Comparison of ENCODE assay signal across 23 cellular contexts in the genomic region with DNA sequence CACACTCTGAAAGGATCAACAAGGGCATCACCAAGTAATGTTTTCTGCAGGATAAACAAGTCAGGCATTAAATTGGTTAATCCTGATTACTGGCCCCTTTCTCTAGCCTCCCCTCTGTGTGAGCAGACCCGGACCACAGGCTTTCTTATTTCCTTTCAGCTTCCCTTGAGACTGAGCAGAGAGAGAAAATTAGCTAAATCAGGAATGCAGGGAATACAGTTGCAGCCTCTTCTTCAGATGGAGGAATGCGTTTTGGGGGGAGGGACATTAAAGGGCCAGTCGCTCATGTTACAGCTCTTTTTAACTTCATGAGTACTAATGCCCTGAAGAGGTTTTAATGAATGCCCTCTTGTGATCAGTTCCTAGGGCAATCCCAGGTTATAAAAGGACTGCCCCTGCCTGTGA. TPM values are rescaled to one million over a fixed set of nuclear protein-coding genes. Genes with fewer than 3 reads are reported as not detected.
A peak's percentile ranks its signal among the peaks of the same experiment; 100 is the strongest.
DNase-seq lines count a peak whose midpoint lies in the region; ATAC-seq and TF ChIP-seq lines count a peak whose summit lies in the region.
"Had no signal": no experiment of that assay in that cellular context is flagged by ENCODE, and none has a peak within 500 bp of the region (broad histone marks: within the 10 kb centered on the region; RNA-seq: fewer than 3 reads in every experiment).

No MANE protein-coding gene starts in this region.

- no peaks in the 10 kb centered on the region for H3K79me1 ChIP-seq in H9 (ENCODE audit: insufficient read depth, low read depth, low read length, poor library complexity, severe bottlenecking)

- no peaks in the 10 kb centered on the region for H3K23me2 ChIP-seq in H9 (ENCODE audit: insufficient read length, low read depth, low read length, poor library complexity, severe bottlenecking)

- H4K5ac ChIP-seq in H9 (ENCODE audit: insufficient read length, low read depth, low read length), result no peak overlapping the region

- H3K4me1 Mint-ChIP-seq in H9, result peaks cover 52 to 57% of the 10 kb centered on the region in 2 experiments
- peaks cover 56% of the 10 kb centered on the region for H3K4me1 Mint-ChIP-seq in WTC11
- peaks cover 49% of the 10 kb centered on the region for H3K4me1 Mint-ChIP-seq in neural progenitor cell
- H3K4me1 Mint-ChIP-seq: CD4-positive, alpha-beta memory T cell; natural killer cell had no signal

- H3K4me2 ChIP-seq in H9 (ENCODE audit: insufficient read depth, insufficient read length, low read length) (no peak overlapping the region), neural progenitor cell (peak overlapping the region; percentile 56)

- intact Hi-C loops in heart right ventricle (cut with DNase I), result loop anchor here in 1 of 10 donors (5.0 kb wide), 1 partner anchor 564 kb away; no protein-coding TSS in a partner anchor

- H3K9me3 Mint-ChIP-seq in H9, result no peaks in the 10 kb centered on the region
- H3K9me3 Mint-ChIP-seq in WTC11, result no peaks in the 10 kb centered on the region
- H3K9me3 Mint-ChIP-seq in neural progenitor cell, result no peaks in the 10 kb centered on the region

- H3K4me3 Mint-ChIP-seq in H9, result peak overlapping the region in 1 of 2 experiments; percentile 30; a peak in 2 of 5 replicates
- peak overlapping the region; percentile 31 for H3K4me3 Mint-ChIP-seq in WTC11
- H3K4me3 Mint-ChIP-seq in neural progenitor cell, result peak overlapping the region; percentile 42
- H3K4me3 Mint-ChIP-seq: CD4-positive, alpha-beta memory T cell; natural killer cell had no signal

- peak; percentile 72 for DNase-seq in H9
- no peak for DNase-seq in WTC11 (ENCODE audit: low spot score)
- DNase-seq in iPS DF 6.9 (ENCODE audit: low read depth, low spot score), result no peak
- DNase-seq in neural progenitor cell (ENCODE audit: low spot score), result peak; percentile 94
- no peak for DNase-seq in heart right ventricle
- DNase-seq in NCI-H2029 (lab: John Stamatoyannopoulos, UW), result no peak
- DNase-seq in NCI-H2081 (lab: John Stamatoyannopoulos, UW), result no peak
- DNase-seq: activated naive CD4-positive, alpha-beta T cell treated with anti-CD3 and anti-CD28 coated beads, Interleukin-2, amount 50 U/mL, for 16 hours; anterior cingulate cortex; CD4-positive, alpha-beta memory T cell; GF-D8; GM23248; heart left ventricle; kidney glomerular epithelial cell; natural killer cell; NCI-H2029 treated with DMSO at 0.1 percent for 48 hours; NCI-H510A treated with DMSO at 0.1 percent for 48 hours; small intestine; stimulated activated CD4-positive, alpha-beta T cell treated with anti-CD3 and anti-CD28 coated beads, Interleukin-4, amount 100 ng/mL, for 1 hour; stomach; SW 1271; transverse colon had no signal

- no peak overlapping the region for H2BK5ac ChIP-seq in H9 (ENCODE audit: insufficient read length, low read length)

- no peak for TF ChIP-seq CTCF in H9 (conservative IDR thresholded peaks at IDR 0.05)
- TF ChIP-seq CTCF in WTC11 (IDR thresholded peaks at IDR 0.05), result no peak
- TF ChIP-seq CTCF in neural progenitor cell (IDR thresholded peaks at IDR 0.05), result no peak
- TF ChIP-seq CTCF in heart right ventricle (IDR thresholded peaks at IDR 0.05), result no peak

- H3K27me3 Mint-ChIP-seq in H9 (ENCODE audit: low read depth) (no peaks in the 10 kb centered on the region), WTC11 (ENCODE audit: low read depth) (no peaks in the 10 kb centered on the region), neural progenitor cell (ENCODE audit: insufficient read depth, low read depth) (peaks cover 3% of the 10 kb centered on the region)

- H3K9me3 ChIP-seq in H9 (ENCODE audit: control insufficient read depth, low read depth, low read length) (no peaks in the 10 kb centered on the region), iPS DF 6.9 (ENCODE audit: control insufficient read depth, insufficient read depth, low read length) (no peaks in the 10 kb centered on the region), neural progenitor cell (ENCODE audit: low read depth) (no peaks in the 10 kb centered on the region), heart right ventricle (no peaks in the 10 kb centered on the region)
- H3K9me3 ChIP-seq: heart left ventricle, stomach, transverse colon had no signal

- H2BK15ac ChIP-seq in H9 (ENCODE audit: low read depth, low read length), result no peak overlapping the region

- H2BK12ac ChIP-seq in H9 (ENCODE audit: insufficient read length, low read depth, low read length), result no peak overlapping the region

- peaks cover 0 to 5% (median 0%) of the 10 kb centered on the region in 3 experiments; a peak in 2 of 7 replicates for H3K36me3 Mint-ChIP-seq in H9 (ENCODE audit: insufficient read depth in 1 of 3, low read depth in 3 of 3)
- peaks cover 6% of the 10 kb centered on the region for H3K36me3 Mint-ChIP-seq in WTC11
- H3K36me3 Mint-ChIP-seq in neural progenitor cell, result peaks cover 2% of the 10 kb centered on the region
- H3K36me3 Mint-ChIP-seq: CD4-positive, alpha-beta memory T cell; natural killer cell had no signal

- H4K20me1 ChIP-seq in H9 (ENCODE audit: control insufficient read depth, insufficient read depth, insufficient read length), result no peaks in the 10 kb centered on the region
- peaks cover 40% of the 10 kb centered on the region for H4K20me1 ChIP-seq in neural progenitor cell (ENCODE audit: low read depth)

- H3K56ac ChIP-seq in H9 (ENCODE audit: insufficient read length, low read depth, low read length), result no peak overlapping the region

- no peak overlapping the region for H3K23ac ChIP-seq in H9 (ENCODE audit: insufficient read length, low read depth, low read length)

- peaks cover 44% of the 10 kb centered on the region for H3F3A ChIP-seq in neural progenitor cell (ENCODE audit: low read depth)

- H4K8ac ChIP-seq in H9 (replicated peaks; ENCODE audit: insufficient read length, low read depth, low read length), result no peak overlapping the region

- peak overlapping the region; percentile 80 to 97 (median 91) for H3K27ac Mint-ChIP-seq in H9
- peak overlapping the region; percentile 98 for H3K27ac Mint-ChIP-seq in WTC11
- peak overlapping the region; percentile 67 for H3K27ac Mint-ChIP-seq in neural progenitor cell
- H3K27ac Mint-ChIP-seq: CD4-positive, alpha-beta memory T cell; natural killer cell had no signal

- H4K91ac ChIP-seq in H9 (ENCODE audit: insufficient read length, low read depth, low read length), result no peak overlapping the region

- no peak overlapping the region for H3K14ac ChIP-seq in H9 (ENCODE audit: insufficient read depth, low read length)

- H2AFZ ChIP-seq in H9 (ENCODE audit: low read length), result no peak overlapping the region
- no peak overlapping the region for H2AFZ ChIP-seq in neural progenitor cell (replicated peaks)
- H2AFZ ChIP-seq: GM23248 had no signal

- WGBS in H9 (ENCODE audit: extremely low coverage, insufficient read length, low lambda C conversion rate), result no CpG with 5 or more reads among the region's 3 CpGs
- no CpG with 5 or more reads among the region's 3 CpGs for WGBS in iPS DF 6.9 (ENCODE audit: insufficient coverage, insufficient read length)
- whole genome bisulfite sequencing in heart right ventricle, 2 donors, result 10% methylated on average over 3 of the region's 3 CpGs

- H3K36me3 ChIP-seq in iPS DF 6.9 (ENCODE audit: control insufficient read depth, insufficient read depth, low read length) (no peaks in the 10 kb centered on the region), neural progenitor cell (no peaks in the 10 kb centered on the region), heart right ventricle (no peaks in the 10 kb centered on the region)
- H3K36me3 ChIP-seq: heart left ventricle, stomach, transverse colon had no signal

- H3K9ac ChIP-seq in H9 (ENCODE audit: extremely low read depth, insufficient read length, low read length), result no peak overlapping the region
- H3K9ac ChIP-seq in neural progenitor cell, result no peak overlapping the region
- H3K9ac ChIP-seq: GM23248 had no signal

- no peak overlapping the region for H3K18ac ChIP-seq in H9 (ENCODE audit: insufficient read length, low read depth, low read length)

- POLR2A ChIA-PET in WTC11 (lab: Charles Lee), result interaction anchor here (0.7 to 1.7 kb wide), 6 partner anchors 14 to 60 kb away, joined by 4 to 13 read pairs (median 5); partner anchors contain the start of genes PCDHAC1 and PCDHAC2

- no peak overlapping the region for H2BK20ac ChIP-seq in H9 (ENCODE audit: low read depth, low read length, poor library complexity, severe bottlenecking)

- no peak overlapping the region for H2BK120ac ChIP-seq in H9 (ENCODE audit: low read depth, low read length, poor library complexity, severe bottlenecking)

- H3T11ph ChIP-seq in H9 (ENCODE audit: low read length), result no peak overlapping the region

- H3K4me3 ChIP-seq in iPS DF 6.9 (ENCODE audit: low read length) (no peak overlapping the region), neural progenitor cell (no peak overlapping the region), heart right ventricle (no peak overlapping the region)
- H3K4me3 ChIP-seq: GM23248, heart left ventricle, stomach, transverse colon had no signal

- H2AK5ac ChIP-seq in H9 (ENCODE audit: insufficient read length, low read length), result no peak overlapping the region

- peaks cover 22% of the 10 kb centered on the region for H3K4me1 ChIP-seq in H9 (ENCODE audit: insufficient read depth, low read length)
- H3K4me1 ChIP-seq in iPS DF 6.9 (ENCODE audit: control insufficient read depth, insufficient read depth, low read length), result peaks cover 3% of the 10 kb centered on the region; the same call in 1 of the 2 replicates
- H3K4me1 ChIP-seq in neural progenitor cell, result peaks cover 46% of the 10 kb centered on the region
- no peaks in the 10 kb centered on the region for H3K4me1 ChIP-seq in heart right ventricle
- H3K4me1 ChIP-seq: heart left ventricle, stomach, transverse colon had no signal

- H3K4ac ChIP-seq in H9 (ENCODE audit: low read depth, low read length), result no peak overlapping the region

- H3K27me3 ChIP-seq in H9 (ENCODE audit: insufficient read depth, low read length), result no peaks in the 10 kb centered on the region
- H3K27me3 ChIP-seq in iPS DF 6.9 (ENCODE audit: control insufficient read depth, insufficient read depth, low read length), result no peaks in the 10 kb centered on the region
- peaks cover 23% of the 10 kb centered on the region for H3K27me3 ChIP-seq in neural progenitor cell
- H3K27me3 ChIP-seq in heart right ventricle, result peaks cover 0 to 27% (median 3%) of the 10 kb centered on the region in 7 donors
- H3K27me3 ChIP-seq: stomach, transverse colon had no signal

- CTCF ChIA-PET in WTC11 (lab: Charles Lee), result interaction anchor here (0.6 to 2.6 kb wide), 22 partner anchors 13 to 259 kb away, joined by 3 to 18 read pairs (median 4); partner anchors contain the start of genes PCDHA10, PCDHA12, PCDHA13 and PCDHA6

- no peaks in the 10 kb centered on the region for H3K79me2 ChIP-seq in H9 (ENCODE audit: insufficient read depth, low read length)
- no peaks in the 10 kb centered on the region for H3K79me2 ChIP-seq in neural progenitor cell (ENCODE audit: low read depth)

- H3K27ac ChIP-seq in H9 (ENCODE audit: insufficient read length, low read depth, low read length), result peak overlapping the region; percentile 70
- peak overlapping the region; percentile 44 for H3K27ac ChIP-seq in iPS DF 6.9 (ENCODE audit: low read length)
- peak overlapping the region; percentile 96 for H3K27ac ChIP-seq in neural progenitor cell
- no peak overlapping the region for H3K27ac ChIP-seq in heart right ventricle
- H3K27ac ChIP-seq: GM23248, heart left ventricle, stomach, transverse colon had no signal

- ATAC-seq in WTC11 (peak; percentile 89), heart right ventricle (no peak), HG03175 (IDR thresholded peaks at IDR 0.05; ENCODE audit: unreplicated experiment) (no peak)
- ATAC-seq: heart left ventricle, natural killer cell had no signal

RNA-seq across cellular contexts. Expression of gene PCDHAC2, which starts 19.8 kb away (rescaled TPM):
- 4.8 and 5.4 TPM in 2 replicates for total RNA-seq in H9 (2021)
- total RNA-seq in WTC11 (2021), result 6.7 to 11.3 TPM (median 7.9 TPM) in 3 replicates
- total RNA-seq in neural progenitor cell (ENCODE audit: low replicate concordance), result 1.9 and 2.5 TPM in 2 replicates
- 1 to 10 TPM in 2 of 10 donors, under 1 TPM in 7, not detected in 1; 0.12 to 1.6 (median 0.34) TPM for total RNA-seq in heart right ventricle
- polyA plus RNA-seq in heart right ventricle, result under 1 TPM in 1 of 2 donors, not detected in 1; 0.04 TPM
- total RNA-seq: CD4-positive, alpha-beta memory T cell; GM23248; natural killer cell had no signal
- polyA plus RNA-seq: CD4-positive, alpha-beta memory T cell; GM23248 had no signal

Comparison
In these comparisons a context has a peak if more than half of its experiments do, and no peak if none do; other contexts are left out.
1. DNase-seq: peak in H9 (single experiment) and neural progenitor cell (single experiment); none in WTC11 (single experiment), iPS DF 6.9 (single experiment), heart right ventricle (0 of 2), NCI-H2029 (single experiment) and NCI-H2081 (0 of 2).
2. H3K27ac ChIP-seq: peak in H9 (single experiment), iPS DF 6.9 (single experiment) and neural progenitor cell (single experiment); none in heart right ventricle (0 of 10).
3. Peak in every context shown above with its lines, with median percentiles within 50 percentile points of each other: H3K27ac Mint-ChIP-seq.